13 cellular contexts compared by ENCODE assay signal in genomic region chr19:46014534-46014933, GRCh38. TPM values are rescaled to one million over a fixed set of nuclear protein-coding genes. Genes with fewer than 3 reads are reported as not detected.
A peak's percentile ranks its signal among the peaks of the same experiment; 100 is the strongest.
DNase-seq lines count a peak whose midpoint lies in the region; ATAC-seq, FAIRE-seq and TF ChIP-seq lines count a peak whose summit lies in the region.
"Had no signal": no experiment of that assay in that cellular context is flagged by ENCODE, and none has a peak within 500 bp of the region (broad histone marks: within the 10 kb centered on the region; RNA-seq: fewer than 3 reads in every experiment).

No MANE protein-coding gene starts in this region.

- no TSS peak for BruUV-seq in endothelial cell of umbilical vein (replicated peaks; lab: Mats Ljungman, UMichigan)

- H3K9ac ChIP-seq in BLaER1 (no peak overlapping the region), endothelial cell of umbilical vein (replicated peaks; ENCODE audit: extremely low read depth, insufficient read depth, low read length) (no peak overlapping the region), neural progenitor cell (no peak overlapping the region)

- no peak overlapping the region for H3K27ac ChIP-seq in BLaER1
- H3K27ac ChIP-seq in endothelial cell of umbilical vein (ENCODE audit: insufficient read depth, low read depth, low read length) = no peak overlapping the region
- no peak overlapping the region for H3K27ac ChIP-seq in neural progenitor cell
- H3K27ac ChIP-seq: gastrocnemius medialis had no signal

- H3K9me3 Mint-ChIP-seq in neural progenitor cell = no peaks in the 10 kb centered on the region
- H3K9me3 Mint-ChIP-seq: stimulated activated naive CD8-positive, alpha-beta T cell treated with anti-CD3 and anti-CD28 coated beads, Interleukin-15, Interleukin-2, amounts not matched to agents 100 ng/mL and 50 ng/mL, for 24 hours had no signal

- no peak overlapping the region; the same call in 1 of the 2 replicates for H3K4me3 ChIP-seq in BLaER1
- no peak overlapping the region for H3K4me3 ChIP-seq in NB4 (ENCODE audit: low read depth, low read length)
- H3K4me3 ChIP-seq in endothelial cell of umbilical vein (replicated peaks in 1 of 3; ENCODE audit: insufficient read depth in 1 of 3, low read depth in 1 of 3, low read length in 3 of 3) = peak overlapping the region in 1 of 3 experiments; percentile 4
- peak overlapping the region; percentile 49 for H3K4me3 ChIP-seq in neural progenitor cell

- H3K9me3 ChIP-seq in BLaER1 = no peaks in the 10 kb centered on the region
- H3K9me3 ChIP-seq in endothelial cell of umbilical vein (replicated peaks; ENCODE audit: control insufficient read depth, insufficient read depth, low read length) = no peaks in the 10 kb centered on the region
- no peaks in the 10 kb centered on the region for H3K9me3 ChIP-seq in neural progenitor cell (ENCODE audit: low read depth)
- H3K9me3 ChIP-seq: gastrocnemius medialis had no signal

- H3K4me3 Mint-ChIP-seq in neural progenitor cell = peak overlapping the region; percentile 78
- H3K4me3 Mint-ChIP-seq: stimulated activated naive CD8-positive, alpha-beta T cell treated with anti-CD3 and anti-CD28 coated beads, Interleukin-15, Interleukin-2, amounts not matched to agents 100 ng/mL and 50 ng/mL, for 24 hours had no signal

- H3K27me3 ChIP-seq in BLaER1 (peaks cover 36% of the 10 kb centered on the region), endothelial cell of umbilical vein (ENCODE audit: control insufficient read depth in 2 of 2, insufficient read depth in 2 of 2, low read length in 2 of 2) (peaks cover 4 to 8% of the 10 kb centered on the region in 2 experiments), neural progenitor cell (peaks cover 39% of the 10 kb centered on the region)

- H3K36me3 ChIP-seq in BLaER1 = peaks cover 35% of the 10 kb centered on the region
- H3K36me3 ChIP-seq in endothelial cell of umbilical vein (ENCODE audit: control insufficient read depth in 2 of 2, extremely low read depth in 1 of 2, insufficient read depth in 2 of 2, low read length in 2 of 2) = peaks cover 0 to 7% of the 10 kb centered on the region in 2 experiments
- no peaks in the 10 kb centered on the region for H3K36me3 ChIP-seq in neural progenitor cell
- H3K36me3 ChIP-seq: gastrocnemius medialis had no signal

- intact Hi-C loops in endothelial cell of umbilical vein (cut with micrococcal nuclease) (no loop called here), sciatic nerve (cut with DNase I) (no loop called here)

- POLR2A ChIA-PET in endothelial cell of umbilical vein (lab: Charles Lee) = no interaction called here

- dilution Hi-C loops in endothelial cell of umbilical vein (cut with MboI; ENCODE audit: extremely low pct_ligation_motif_present, low sequenced_read_pairs) = no loop called here

- DNase-seq in NB4 (ENCODE audit: low read depth) (peak; percentile 15), endothelial cell of umbilical vein (ENCODE audit: low read depth, low spot score) (no peak), neural progenitor cell (ENCODE audit: low spot score) (no peak), NCI-H1105 treated with DMSO at 0.1 percent for 48 hours (lab: John Stamatoyannopoulos, UW) (no peak), iPS-NIHi7 (ENCODE audit: extremely low spot score) (no peak), NCI-H82 treated with DMSO at 0.1 percent for 48 hours (lab: John Stamatoyannopoulos, UW; ENCODE audit: unreplicated experiment) (no peak), sciatic nerve (ENCODE audit: low spot score) (no peak)
- DNase-seq: gastrocnemius medialis, NCI-H1694 treated with DMSO at 0.1 percent for 48 hours had no signal

- CTCF ChIA-PET in endothelial cell of umbilical vein (lab: Charles Lee) = interaction anchor here (0.8 to 3.0 kb wide), 6 partner anchors 9 to 64 kb away, joined by 3 to 52 read pairs (median 4); partner anchors contain the start of genes NOVA2 and PGLYRP1

- no peak for FAIRE-seq in endothelial cell of umbilical vein (lab: Jason Lieb, UNC)
- FAIRE-seq: G401.6 had no signal

- H3K36me3 Mint-ChIP-seq in neural progenitor cell = no peaks in the 10 kb centered on the region

- peaks cover 29% of the 10 kb centered on the region for H3F3A ChIP-seq in neural progenitor cell (ENCODE audit: low read depth)

- peaks cover 20% of the 10 kb centered on the region for H3K27me3 Mint-ChIP-seq in neural progenitor cell (ENCODE audit: insufficient read depth, low read depth)

- no peak overlapping the region for H3K27ac Mint-ChIP-seq in neural progenitor cell
- H3K27ac Mint-ChIP-seq: stimulated activated naive CD8-positive, alpha-beta T cell treated with anti-CD3 and anti-CD28 coated beads, Interleukin-15, Interleukin-2, amounts not matched to agents 100 ng/mL and 50 ng/mL, for 24 hours had no signal

- H3K4me1 ChIP-seq in BLaER1 = peaks cover 27% of the 10 kb centered on the region
- H3K4me1 ChIP-seq in endothelial cell of umbilical vein (ENCODE audit: control insufficient read depth, extremely low read depth, insufficient read depth, low read length) = peaks cover 11% of the 10 kb centered on the region
- peaks cover 6% of the 10 kb centered on the region for H3K4me1 ChIP-seq in neural progenitor cell

- peak overlapping the region; percentile 22; the same call in 1 of the 2 replicates for H3K4me2 ChIP-seq in BLaER1
- H3K4me2 ChIP-seq in endothelial cell of umbilical vein (ENCODE audit: insufficient read depth, low read length) = peak overlapping the region; percentile 1
- peak overlapping the region; percentile 90 for H3K4me2 ChIP-seq in neural progenitor cell

- H4K20me1 ChIP-seq in BLaER1 (peaks cover 58% of the 10 kb centered on the region), endothelial cell of umbilical vein (replicated peaks; ENCODE audit: control insufficient read depth, extremely low read depth, insufficient read depth, low read length) (no peaks in the 10 kb centered on the region), neural progenitor cell (ENCODE audit: low read depth) (peaks cover 42% of the 10 kb centered on the region)

- H3K79me2 ChIP-seq in endothelial cell of umbilical vein (ENCODE audit: control insufficient read depth, insufficient read depth, low read length) (no peaks in the 10 kb centered on the region), neural progenitor cell (ENCODE audit: low read depth) (no peaks in the 10 kb centered on the region)

- H2AFZ ChIP-seq in endothelial cell of umbilical vein (ENCODE audit: low read depth, low read length) (peak overlapping the region; percentile 23), neural progenitor cell (replicated peaks) (no peak overlapping the region)

- ATAC-seq in sciatic nerve = no peak
- ATAC-seq: gastrocnemius medialis had no signal

- TF ChIP-seq POLR2A in NB4 (IDR thresholded peaks at IDR 0.05; ENCODE audit: extremely low read depth, insufficient read length) = no peak
- TF ChIP-seq POLR2A in endothelial cell of umbilical vein (IDR thresholded peaks at IDR 0.05; ENCODE audit: low read depth, low read length) = no peak

- no peak for TF ChIP-seq CTCF in NB4 (IDR thresholded peaks at IDR 0.05; ENCODE audit: low read depth, low read length)
- no peak for TF ChIP-seq CTCF in endothelial cell of umbilical vein (IDR thresholded peaks at IDR 0.05; ENCODE audit: extremely low read depth in 1 of 2, insufficient read depth in 1 of 2, low read depth in 1 of 2, low read length in 2 of 2)
- no peak for TF ChIP-seq CTCF in neural progenitor cell (IDR thresholded peaks at IDR 0.05)

- no peaks in the 10 kb centered on the region for H3K9me1 ChIP-seq in endothelial cell of umbilical vein (replicated peaks; ENCODE audit: control insufficient read depth, extremely low read depth, insufficient read depth, low read length)

- H3K4me1 Mint-ChIP-seq in neural progenitor cell = peaks cover 17% of the 10 kb centered on the region

RNA-seq across cellular contexts. Expression of gene PGLYRP1, which starts 8.3 kb away (rescaled TPM):
- total RNA-seq in endothelial cell of umbilical vein (not detected in 2 replicates), neural progenitor cell (ENCODE audit: low replicate concordance) (not detected in 2 replicates), sciatic nerve (3.2 TPM)
- not detected in 2 replicates for polyA plus RNA-seq in endothelial cell of umbilical vein
- not detected in 2 replicates for polyA plus RNA-seq in endothelial cell of umbilical vein (2011; cell fraction: cytosol; rRNA removed)
- not detected in 2 replicates for polyA plus RNA-seq in endothelial cell of umbilical vein (2011; cell fraction: nucleus; rRNA removed)
- polyA plus RNA-seq in endothelial cell of umbilical vein (2012) = not detected in 2 replicates
- polyA minus RNA-seq in endothelial cell of umbilical vein = not detected in 2 replicates
- not detected for polyA minus RNA-seq in endothelial cell of umbilical vein (2011; cell fraction: cytosol; rRNA and poly(A)+ RNA removed)
- polyA minus RNA-seq in endothelial cell of umbilical vein (2011; cell fraction: nucleus; rRNA and poly(A)+ RNA removed) = not detected in 2 replicates
- total RNA-seq: gastrocnemius medialis, right cardiac atrium had no signal
- polyA plus RNA-seq: right cardiac atrium had no signal

RNA-seq across cellular contexts. Expression of gene CCDC61, which starts 19.3 kb away (rescaled TPM):
- total RNA-seq in endothelial cell of umbilical vein = 14.8 and 20.1 TPM in 2 replicates
- 9.6 and 10.3 TPM in 2 replicates for polyA plus RNA-seq in endothelial cell of umbilical vein
- 6.7 and 8.7 TPM in 2 replicates for polyA plus RNA-seq in endothelial cell of umbilical vein (2011; cell fraction: cytosol; rRNA removed)
- 19.2 and 22.3 TPM in 2 replicates for polyA plus RNA-seq in endothelial cell of umbilical vein (2011; cell fraction: nucleus; rRNA removed)
- 6.3 and 12.3 TPM in 2 replicates for polyA plus RNA-seq in endothelial cell of umbilical vein (2012)
- 6.4 and 11.9 TPM in 2 replicates for polyA minus RNA-seq in endothelial cell of umbilical vein
- polyA minus RNA-seq in endothelial cell of umbilical vein (2011; cell fraction: cytosol; rRNA and poly(A)+ RNA removed) = 0.92 TPM
- 7.0 and 18.4 TPM in 2 replicates for polyA minus RNA-seq in endothelial cell of umbilical vein (2011; cell fraction: nucleus; rRNA and poly(A)+ RNA removed)
- 5.7 and 11.6 TPM in 2 replicates for total RNA-seq in neural progenitor cell (ENCODE audit: low replicate concordance)
- 17.8 TPM for total RNA-seq in sciatic nerve

RNA-seq across cellular contexts. Expression of gene IGFL4, which starts 26.3 kb away (rescaled TPM):
- not detected in 2 replicates for total RNA-seq in endothelial cell of umbilical vein
- not detected in 2 replicates for polyA plus RNA-seq in endothelial cell of umbilical vein
- not detected in 2 replicates for polyA plus RNA-seq in endothelial cell of umbilical vein (2011; cell fraction: cytosol; rRNA removed)
- not detected in 2 replicates for polyA plus RNA-seq in endothelial cell of umbilical vein (2011; cell fraction: nucleus; rRNA removed)
- polyA plus RNA-seq in endothelial cell of umbilical vein (2012) = not detected in 2 replicates
- not detected in 2 replicates for polyA minus RNA-seq in endothelial cell of umbilical vein
- not detected for polyA minus RNA-seq in endothelial cell of umbilical vein (2011; cell fraction: cytosol; rRNA and poly(A)+ RNA removed)
- not detected in 2 replicates for polyA minus RNA-seq in endothelial cell of umbilical vein (2011; cell fraction: nucleus; rRNA and poly(A)+ RNA removed)
- 0.15 and 0.21 TPM in 2 replicates for total RNA-seq in neural progenitor cell (ENCODE audit: low replicate concordance)
- total RNA-seq in sciatic nerve = 0.94 TPM
- total RNA-seq: gastrocnemius medialis, right cardiac atrium had no signal
- polyA plus RNA-seq: right cardiac atrium had no signal

RNA-seq across cellular contexts. Expression of gene NOVA2, which starts 40.9 kb away (rescaled TPM):
- total RNA-seq in endothelial cell of umbilical vein (34.2 and 35.2 TPM in 2 replicates), neural progenitor cell (ENCODE audit: low replicate concordance) (3.9 and 6.7 TPM in 2 replicates), sciatic nerve (9.9 TPM)
- 4.2 and 5.6 TPM in 2 replicates for polyA plus RNA-seq in endothelial cell of umbilical vein
- 6.6 and 7.5 TPM in 2 replicates for polyA plus RNA-seq in endothelial cell of umbilical vein (2011; cell fraction: cytosol; rRNA removed)
- polyA plus RNA-seq in endothelial cell of umbilical vein (2011; cell fraction: nucleus; rRNA removed) = 9.8 and 12.1 TPM in 2 replicates
- 8.7 and 10.4 TPM in 2 replicates for polyA plus RNA-seq in endothelial cell of umbilical vein (2012)
- 13.0 and 16.1 TPM in 2 replicates for polyA minus RNA-seq in endothelial cell of umbilical vein
- polyA minus RNA-seq in endothelial cell of umbilical vein (2011; cell fraction: cytosol; rRNA and poly(A)+ RNA removed) = not detected
- polyA minus RNA-seq in endothelial cell of umbilical vein (2011; cell fraction: nucleus; rRNA and poly(A)+ RNA removed) = 8.9 and 9.0 TPM in 2 replicates

Comparison
In these comparisons a context has a peak if more than half of its experiments do, and no peak if none do; other contexts are left out.
1. H3K4me2 ChIP-seq: peak in every context shown above with its lines; median percentile 90 in neural progenitor cell; 22 in BLaER1; 1 in endothelial cell of umbilical vein.